8 cellular contexts compared by ENCODE assay signal in genomic region chr14:94129111-94129757, GRCh38. TPM values are rescaled to one million over a fixed set of nuclear protein-coding genes. Genes with fewer than 3 reads are reported as not detected.
DNase-seq lines count a peak whose midpoint lies in the region; ATAC-seq lines count a peak whose summit lies in the region.

Gene IFI27L2, minus strand, starts transcription at chr14:94129604. Its CDS starts 40 bp downstream, at chr14:94129564.

- H3K4me1 ChIP-seq in NT2/D1 (ENCODE audit: insufficient read depth, insufficient read length): peaks cover 2% of the 10 kb centered on the region

- ATAC-seq in GM19438 (IDR thresholded peaks at IDR 0.05; ENCODE audit: low read depth, unreplicated experiment) (peak; percentile 93), HG03565 (IDR thresholded peaks at IDR 0.05; ENCODE audit: unreplicated experiment) (peak; percentile 91)

- no peaks in the 10 kb centered on the region for H3K9me3 ChIP-seq in NT2/D1 (ENCODE audit: insufficient read depth, low read length)

- peak within 1 kb of the TSS; percentile 57 for H3K4me3 ChIP-seq in NT2/D1 (ENCODE audit: insufficient read length, low read depth)

- DNase-seq in CMK (ENCODE audit: low read depth): peak; percentile 26
- no peak for DNase-seq in NT2/D1 (ENCODE audit: low read depth, low spot score)
- peak; percentile 59 for DNase-seq in activated T-cell treated with anti-CD3 and anti-CD28 coated beads for 24 hours (ENCODE audit: low read depth)
- DNase-seq in epithelial cell of prostate (ENCODE audit: low read depth, low spot score): no peak
- peak; percentile 55 for DNase-seq in mucosa of gallbladder (ENCODE audit: low spot score)
- peak; percentile 50 for DNase-seq in stimulated activated CD8-positive, alpha-beta memory T cell treated with anti-CD3 and anti-CD28 coated beads, Interleukin-4, amount 100 ng/mL, for 24 hours (ENCODE audit: low read depth)

- peak within 1 kb of the TSS; percentile 51 for H3K27ac ChIP-seq in epithelial cell of prostate

- peak within 1 kb of the TSS; percentile 74 for H3K9ac ChIP-seq in NT2/D1 (ENCODE audit: insufficient read length, low read depth)

- no peaks in the 10 kb centered on the region for H3K27me3 ChIP-seq in NT2/D1 (ENCODE audit: insufficient read depth, insufficient read length)

- peaks cover 11% of the 10 kb centered on the region for H3K36me3 ChIP-seq in NT2/D1 (ENCODE audit: insufficient read depth, insufficient read length, low read length)

RNA-seq across cellular contexts. Expression of gene IFI27L2, which starts in this region (rescaled TPM):
- total RNA-seq in mucosa of gallbladder: 61.8 TPM

Comparison
In these comparisons a context has a peak if more than half of its experiments do, and no peak if none do; other contexts are left out.
1. DNase-seq: peak in CMK (single experiment), activated T-cell treated with anti-CD3 and anti-CD28 coated beads for 24 hours (single experiment), mucosa of gallbladder (single experiment) and stimulated activated CD8-positive, alpha-beta memory T cell treated with anti-CD3 and anti-CD28 coated beads, Interleukin-4, amount 100 ng/mL, for 24 hours (single experiment); none in NT2/D1 (single experiment) and epithelial cell of prostate (single experiment).